Comparison of ENCODE assay signal across 2 cellular contexts in the genomic region with DNA sequence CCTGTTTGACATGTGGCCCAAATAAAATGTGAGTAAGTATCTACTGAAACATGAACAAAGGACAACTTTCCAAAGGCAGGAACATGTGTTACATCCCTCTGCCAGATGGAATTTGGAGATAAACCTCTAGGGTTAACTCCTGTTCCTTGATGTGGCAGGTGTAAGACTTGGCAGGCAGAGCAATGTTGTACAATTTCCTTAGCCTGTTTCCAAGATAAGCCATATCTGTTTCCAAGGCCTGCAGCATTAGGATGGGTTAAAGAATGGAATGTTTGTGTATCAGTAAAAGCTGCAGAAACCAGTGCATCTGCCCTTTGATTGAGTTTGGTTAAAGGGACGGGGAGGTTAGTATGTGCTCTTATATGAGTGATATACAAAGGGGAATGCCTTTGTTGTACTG.
A peak's percentile ranks its signal among the peaks of the same experiment; 100 is the strongest.
TF ChIP-seq lines count a peak whose summit lies in the region.

No MANE protein-coding gene starts in this region.

TF ChIP-seq in K562, 482 proteins besides CTCF, POLR2A, EP300 and RAD21 (continues in another document):
- TF ChIP-seq PHF21A (IDR thresholded peaks at IDR 0.05; ENCODE audit: borderline replicate concordance, low read depth) (no peak), ZNF146 (CRISPR knock-in tag; IDR thresholded peaks at IDR 0.05; ENCODE audit: unreplicated experiment) (no peak), IRF9 (tag; IDR thresholded peaks at IDR 0.05) (no peak), CBX5 (IDR thresholded peaks at IDR 0.05; ENCODE audit: borderline replicate concordance, low read depth) (no peak), ZBTB7A (IDR thresholded peaks at IDR 0.05; ENCODE audit: borderline replicate concordance, control insufficient read depth, low read depth, low read length) (no peak), NCOR1 (IDR thresholded peaks at IDR 0.05) (peak; percentile 77), BRD9 (IDR thresholded peaks at IDR 0.05; ENCODE audit: low read depth, partially characterized antibody) (no peak), CBX2 (IDR thresholded peaks at IDR 0.05; ENCODE audit: insufficient read depth, low read length, poor library complexity, severe bottlenecking) (no peak), DPF2 (IDR thresholded peaks at IDR 0.05) (no peak), ZNF764 (CRISPR knock-in tag; IDR thresholded peaks at IDR 0.05; ENCODE audit: low read depth) (no peak), REST (CRISPR knock-in tag; IDR thresholded peaks at IDR 0.05; ENCODE audit: low read depth) (no peak), CBFA2T3 (IDR thresholded peaks at IDR 0.05) (peak; percentile 93), JUN (IDR thresholded peaks at IDR 0.05; ENCODE audit: borderline replicate concordance, low read depth, low read length) (no peak), JUN (CRISPR knock-in tag; IDR thresholded peaks at IDR 0.05; ENCODE audit: borderline replicate concordance) (no peak), NFIC (IDR thresholded peaks at IDR 0.05) (peak; percentile 72), ZNF79 (CRISPR knock-in tag; IDR thresholded peaks at IDR 0.05; ENCODE audit: low read depth) (no peak), LEF1 (IDR thresholded peaks at IDR 0.05) (peak; percentile 81), HNRNPK (IDR thresholded peaks at IDR 0.05; ENCODE audit: low read depth, low read length, poor library complexity, severe bottlenecking) (no peak), ZNF12 (CRISPR knock-in tag; IDR thresholded peaks at IDR 0.05) (no peak), ZFPM2 (CRISPR knock-in tag; IDR thresholded peaks at IDR 0.05) (no peak), FOS (IDR thresholded peaks at IDR 0.05; ENCODE audit: extremely low read depth, insufficient read length) (no peak), ZNF282 (CRISPR knock-in tag; IDR thresholded peaks at IDR 0.05) (no peak), ERF (CRISPR knock-in tag; IDR thresholded peaks at IDR 0.05) (no peak), POLR3A (IDR thresholded peaks at IDR 0.05; ENCODE audit: borderline replicate concordance, extremely low read depth, insufficient read depth, insufficient read length) (no peak), ZNF668 (CRISPR knock-in tag; IDR thresholded peaks at IDR 0.05) (no peak), ZNF140 (CRISPR knock-in tag; IDR thresholded peaks at IDR 0.05) (no peak), RBM15 (IDR thresholded peaks at IDR 0.05; ENCODE audit: insufficient read depth, low read length) (no peak), FOSL1 (tag; conservative IDR thresholded peaks at IDR 0.05) (peak; percentile 29; the same call in 1 of the 2 replicates), NFYB (IDR thresholded peaks at IDR 0.05; ENCODE audit: extremely low read depth, insufficient read length) (no peak), TARDBP (IDR thresholded peaks at IDR 0.05) (no peak), TOE1 (IDR thresholded peaks at IDR 0.05; ENCODE audit: borderline replicate concordance) (no peak), TOE1 (CRISPR knock-in tag; IDR thresholded peaks at IDR 0.05; ENCODE audit: borderline replicate concordance, low read depth) (no peak), TBL1XR1 (IDR thresholded peaks at IDR 0.05; ENCODE audit: low read length in 2 of 2) (no peak)
- TF ChIP-seq, protein P1, sequence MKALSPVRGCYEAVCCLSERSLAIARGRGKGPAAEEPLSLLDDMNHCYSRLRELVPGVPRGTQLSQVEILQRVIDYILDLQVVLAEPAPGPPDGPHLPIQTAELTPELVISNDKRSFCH (CRISPR knock-in tag; IDR thresholded peaks at IDR 0.05) = no peak
- TF ChIP-seq, protein P1 (tag; IDR thresholded peaks at IDR 0.05) = peak; percentile 74
- TF ChIP-seq, protein P2, sequence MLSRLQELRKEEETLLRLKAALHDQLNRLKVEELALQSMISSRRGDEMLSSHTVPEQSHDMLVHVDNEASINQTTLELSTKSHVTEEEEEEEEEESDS (CRISPR knock-in tag; IDR thresholded peaks at IDR 0.05) = no peak

TF ChIP-seq in endothelial cell of umbilical vein, 7 proteins besides CTCF, POLR2A, EP300 and RAD21:
- no peak for TF ChIP-seq MAX (IDR thresholded peaks at IDR 0.05; ENCODE audit: insufficient read depth, insufficient read length)
